ENCODE assay signal across 28 cellular contexts in the genomic region with DNA sequence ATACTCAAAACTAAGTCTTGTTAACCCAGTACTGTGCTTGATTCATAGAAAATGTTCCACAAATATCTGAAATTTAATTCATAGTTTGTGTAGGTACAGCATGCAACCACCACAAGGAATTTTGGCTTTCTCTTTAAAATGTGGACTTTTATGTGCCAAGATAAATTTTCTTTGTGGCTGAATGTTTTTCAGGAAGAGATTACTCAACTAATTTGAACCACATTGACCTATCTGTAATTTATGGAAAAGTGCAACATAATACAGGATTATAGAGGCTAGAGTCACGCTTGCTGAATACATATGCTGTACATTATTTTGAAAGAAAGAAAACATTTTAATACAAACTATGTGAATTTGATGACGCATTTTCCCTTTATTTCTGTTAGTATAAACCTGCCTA.
DNase-seq lines count a peak whose midpoint lies in the region; ATAC-seq and TF ChIP-seq lines count a peak whose summit lies in the region.
"Had no signal": no experiment of that assay in that cellular context is flagged by ENCODE, and none has a peak within 500 bp of the region (broad histone marks: within the 10 kb centered on the region; RNA-seq: fewer than 3 reads in every experiment).

No MANE protein-coding gene starts in this region.

- TF ChIP-seq CTCF in GM10248 (IDR thresholded peaks at IDR 0.05; ENCODE audit: control extremely low read depth, extremely low read depth, low read depth, missing control alignments) (no peak), heart left ventricle (IDR thresholded peaks at IDR 0.05) (no peak)

- WGBS in heart left ventricle, 4 donors: 54 to 93% (median 74%) methylated on average over 2 of the region's 2 CpGs

- ATAC-seq in SK-N-SH treated with all-trans-retinoic acid at 6 μM for 48 hours (peak; percentile 70), heart left ventricle (no peak)
- ATAC-seq: activated naive CD4-positive, alpha-beta T cell treated with anti-CD3 and anti-CD28 coated beads, Interleukin-2, amount 50 U/mL, for 72 hours; activated T-helper 17 cell treated with anti-CD3 and anti-CD28 coated beads, Interleukin-2, amount 50 U/mL, for 72 hours; gastrocnemius medialis; left cardiac atrium; Panc1 had no signal

- no peak overlapping the region for H3K27ac ChIP-seq in heart left ventricle
- H3K27ac ChIP-seq: ascending aorta, gastrocnemius medialis, hepatocyte, neural progenitor cell, right atrium auricular region, spleen, transverse colon had no signal

- intact Hi-C loops in heart left ventricle (cut with DNase I): no loop called here

- no peaks in the 10 kb centered on the region for H3K9me3 ChIP-seq in heart left ventricle
- H3K9me3 ChIP-seq: ascending aorta, gastrocnemius medialis, right atrium auricular region, spleen, transverse colon had no signal

- H3K4me3 ChIP-seq in heart left ventricle: no peak overlapping the region
- H3K4me3 ChIP-seq: ascending aorta, gastrocnemius medialis, hepatocyte, neural progenitor cell, right atrium auricular region, spleen, transverse colon had no signal

- DNase-seq in EH (ENCODE audit: low read depth) (peak; percentile 48), dermis microvascular lymphatic vessel endothelial cell (ENCODE audit: low read depth in 2 of 2) (peak; percentile 3 to 53), left kidney (ENCODE audit: low read depth, low spot score) (peak; percentile 1), GM10248 (ENCODE audit: extremely low spot score) (no peak), heart left ventricle (no peak)
- DNase-seq in activated T-cell treated with anti-CD3 and anti-CD28 coated beads, Interleukin-2, amount 50 U/mL, for 1 hour: no peak
- DNase-seq: activated CD4-positive, alpha-beta T cell treated with anti-CD3 and anti-CD28 coated beads, Interleukin-2, amount 50 U/mL, for 4 hours; activated CD8-positive, alpha-beta memory T cell treated with anti-CD3 and anti-CD28 coated beads, Interleukin-2, amount 50 U/mL, for 4 hours; Calu3; DND-41; gastrocnemius medialis; GOT3; left cardiac atrium; NCI-H1092 treated with DMSO at 0.1 percent for 48 hours; NCI-H1930; NCI-H526; SHP77 treated with DMSO at 0.1 percent for 48 hours; spleen; stimulated activated CD4-positive, alpha-beta T cell treated with anti-CD3 and anti-CD28 coated beads, Interleukin-2, amount 100 ng/mL, for 48 hours; transverse colon had no signal

- POLR2A ChIA-PET in GM10248 (lab: Yijun Ruan, JAX): no interaction called here

- no peaks in the 10 kb centered on the region for H3K4me1 ChIP-seq in heart left ventricle
- H3K4me1 ChIP-seq: ascending aorta, gastrocnemius medialis, neural progenitor cell, right atrium auricular region, spleen, transverse colon had no signal

- CTCF ChIA-PET in GM10248 (lab: Yijun Ruan, JAX): no interaction called here

- no peaks in the 10 kb centered on the region for H3K36me3 ChIP-seq in heart left ventricle
- H3K36me3 ChIP-seq: ascending aorta, gastrocnemius medialis, neural progenitor cell, right atrium auricular region, spleen, transverse colon had no signal

- no peaks in the 10 kb centered on the region for H3K27me3 ChIP-seq in heart left ventricle
- H3K27me3 ChIP-seq: ascending aorta, gastrocnemius medialis, hepatocyte, neural progenitor cell, right atrium auricular region, spleen, transverse colon had no signal

- TF ChIP-seq POLR2A in heart left ventricle (IDR thresholded peaks at IDR 0.05): no peak

TF ChIP-seq in SK-N-SH treated with all-trans-retinoic acid at 6 μM for 48 hours, 23 proteins besides CTCF, POLR2A, EP300 and RAD21:
- TF ChIP-seq ARNTL (CRISPR knock-in tag; IDR thresholded peaks at IDR 0.05; ENCODE audit: borderline replicate concordance, low read depth) (no peak), TCF4 (CRISPR knock-in tag; IDR thresholded peaks at IDR 0.05; ENCODE audit: borderline replicate concordance) (no peak), ZNF70 (CRISPR knock-in tag; IDR thresholded peaks at IDR 0.05) (no peak), SNAI2 (CRISPR knock-in tag; IDR thresholded peaks at IDR 0.05) (no peak), CSDC2 (CRISPR knock-in tag; IDR thresholded peaks at IDR 0.05) (no peak), ZFP30 (CRISPR knock-in tag; IDR thresholded peaks at IDR 0.05) (no peak), POU6F1 (CRISPR knock-in tag; IDR thresholded peaks at IDR 0.05; ENCODE audit: borderline replicate concordance, low read depth) (no peak), TOX (CRISPR knock-in tag; IDR thresholded peaks at IDR 0.05; ENCODE audit: borderline replicate concordance) (no peak), GLIS3 (CRISPR knock-in tag; IDR thresholded peaks at IDR 0.05) (no peak), ZFP3 (CRISPR knock-in tag; IDR thresholded peaks at IDR 0.05) (no peak)
- TF ChIP-seq, protein P1, sequence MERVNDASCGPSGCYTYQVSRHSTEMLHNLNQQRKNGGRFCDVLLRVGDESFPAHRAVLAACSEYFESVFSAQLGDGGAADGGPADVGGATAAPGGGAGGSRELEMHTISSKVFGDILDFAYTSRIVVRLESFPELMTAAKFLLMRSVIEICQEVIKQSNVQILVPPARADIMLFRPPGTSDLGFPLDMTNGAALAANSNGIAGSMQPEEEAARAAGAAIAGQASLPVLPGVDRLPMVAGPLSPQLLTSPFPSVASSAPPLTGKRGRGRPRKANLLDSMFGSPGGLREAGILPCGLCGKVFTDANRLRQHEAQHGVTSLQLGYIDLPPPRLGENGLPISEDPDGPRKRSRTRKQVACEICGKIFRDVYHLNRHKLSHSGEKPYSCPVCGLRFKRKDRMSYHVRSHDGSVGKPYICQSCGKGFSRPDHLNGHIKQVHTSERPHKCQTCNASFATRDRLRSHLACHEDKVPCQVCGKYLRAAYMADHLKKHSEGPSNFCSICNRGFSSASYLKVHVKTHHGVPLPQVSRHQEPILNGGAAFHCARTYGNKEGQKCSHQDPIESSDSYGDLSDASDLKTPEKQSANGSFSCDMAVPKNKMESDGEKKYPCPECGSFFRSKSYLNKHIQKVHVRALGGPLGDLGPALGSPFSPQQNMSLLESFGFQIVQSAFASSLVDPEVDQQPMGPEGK (CRISPR knock-in tag; IDR thresholded peaks at IDR 0.05; ENCODE audit: borderline replicate concordance): no peak
- TF ChIP-seq, protein P2, sequence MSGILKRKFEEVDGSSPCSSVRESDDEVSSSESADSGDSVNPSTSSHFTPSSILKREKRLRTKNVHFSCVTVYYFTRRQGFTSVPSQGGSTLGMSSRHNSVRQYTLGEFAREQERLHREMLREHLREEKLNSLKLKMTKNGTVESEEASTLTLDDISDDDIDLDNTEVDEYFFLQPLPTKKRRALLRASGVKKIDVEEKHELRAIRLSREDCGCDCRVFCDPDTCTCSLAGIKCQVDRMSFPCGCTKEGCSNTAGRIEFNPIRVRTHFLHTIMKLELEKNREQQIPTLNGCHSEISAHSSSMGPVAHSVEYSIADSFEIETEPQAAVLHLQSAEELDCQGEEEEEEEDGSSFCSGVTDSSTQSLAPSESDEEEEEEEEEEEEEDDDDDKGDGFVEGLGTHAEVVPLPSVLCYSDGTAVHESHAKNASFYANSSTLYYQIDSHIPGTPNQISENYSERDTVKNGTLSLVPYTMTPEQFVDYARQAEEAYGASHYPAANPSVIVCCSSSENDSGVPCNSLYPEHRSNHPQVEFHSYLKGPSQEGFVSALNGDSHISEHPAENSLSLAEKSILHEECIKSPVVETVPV (CRISPR knock-in tag; IDR thresholded peaks at IDR 0.05): no peak

Comparison
In these comparisons a context has a peak if more than half of its experiments do, and no peak if none do; other contexts are left out.
1. DNase-seq: peak in EH (single experiment), dermis microvascular lymphatic vessel endothelial cell (2 of 2) and left kidney (single experiment); none in GM10248 (single experiment), activated T-cell treated with anti-CD3 and anti-CD28 coated beads, Interleukin-2, amount 50 U/mL, for 1 hour (single experiment) and heart left ventricle (0 of 5).